Comparison of ENCODE assay signal across 22 cellular contexts in genomic region chr2:96579422-96579821, GRCh38. TPM values are rescaled to one million over a fixed set of nuclear protein-coding genes. Genes with fewer than 3 reads are reported as not detected.
DNase-seq lines count a peak whose midpoint lies in the region; ATAC-seq and TF ChIP-seq lines count a peak whose summit lies in the region.
"Had no signal": no experiment of that assay in that cellular context is flagged by ENCODE, and none has a peak within 500 bp of the region (broad histone marks: within the 10 kb centered on the region; RNA-seq: fewer than 3 reads in every experiment).

No MANE protein-coding gene starts in this region.

- H3K4me1 Mint-ChIP-seq in H9: no peaks in the 10 kb centered on the region
- no peaks in the 10 kb centered on the region for H3K4me1 Mint-ChIP-seq in endodermal cell
- H3K4me1 Mint-ChIP-seq: CD14-positive monocyte; CD8-positive, alpha-beta memory T cell had no signal

- H3K18ac ChIP-seq in H9 (ENCODE audit: insufficient read length, low read depth, low read length) (no peak overlapping the region), neuronal stem cell (ENCODE audit: low read length) (peak overlapping the region; percentile 40)

- H3K9me3 Mint-ChIP-seq in H9: no peaks in the 10 kb centered on the region
- H3K9me3 Mint-ChIP-seq in endodermal cell: no peaks in the 10 kb centered on the region
- H3K9me3 Mint-ChIP-seq: CD8-positive, alpha-beta memory T cell had no signal

- H3K79me2 ChIP-seq in H9 (ENCODE audit: insufficient read depth, low read length): no peaks in the 10 kb centered on the region

- no CpG with 5 or more reads among the region's 2 CpGs for WGBS in H9 (ENCODE audit: extremely low coverage, insufficient read length, low lambda C conversion rate)
- WGBS in endodermal cell (ENCODE audit: insufficient coverage in 1 of 2, insufficient read length in 1 of 2), 2 experiments: 90 to 100% methylated on average over 1 to 2 of the region's 2 CpGs
- WGBS in neuronal stem cell (ENCODE audit: extremely low coverage in 2 of 2, insufficient read length in 2 of 2, insufficient replicate concordance in 1 of 2), 2 donors: no CpG with 5 or more reads among the region's 2 CpGs

- H3K36me3 Mint-ChIP-seq in H9 (ENCODE audit: insufficient read depth in 1 of 3, low read depth in 3 of 3): no peaks in the 10 kb centered on the region
- no peaks in the 10 kb centered on the region for H3K36me3 Mint-ChIP-seq in endodermal cell (ENCODE audit: low read depth)

- H2AFZ ChIP-seq in H9 (ENCODE audit: low read length) (no peak overlapping the region), neuronal stem cell (ENCODE audit: low read length) (no peak overlapping the region)

- H3K4ac ChIP-seq in H9 (ENCODE audit: low read depth, low read length) (no peak overlapping the region), neuronal stem cell (ENCODE audit: low read length) (no peak overlapping the region)

- no peak for DNase-seq in AG04450 (ENCODE audit: low read depth, low spot score)
- no peak for DNase-seq in H9
- no peak for DNase-seq in endodermal cell
- no peak for DNase-seq in neuronal stem cell (ENCODE audit: low spot score)
- DNase-seq in GM20000 (ENCODE audit: low spot score): no peak
- DNase-seq in omental fat pad (ENCODE audit: low spot score): no peak
- DNase-seq in cerebellar cortex (ENCODE audit: low spot score): no peak
- DNase-seq: BE2C; CD8-positive, alpha-beta memory T cell; DMS153; KBM-7; MV-4-11; NCI-H1105; NCI-H1436 treated with DMSO at 0.1 percent for 48 hours; NCI-H187 treated with DMSO at 0.1 percent for 48 hours; NCI-H2227 treated with DMSO at 0.1 percent for 48 hours; NCI-H526 treated with DMSO at 0.1 percent for 48 hours; SHP77 treated with DMSO at 0.1 percent for 48 hours had no signal

- H4K20me1 ChIP-seq in H9 (ENCODE audit: control insufficient read depth, insufficient read depth, insufficient read length): no peaks in the 10 kb centered on the region

- H3K4me2 ChIP-seq in H9 (ENCODE audit: insufficient read depth, insufficient read length, low read length): no peak overlapping the region
- no peak overlapping the region for H3K4me2 ChIP-seq in neuronal stem cell (ENCODE audit: insufficient read depth, low read length, poor library complexity, severe bottlenecking)

- H2BK120ac ChIP-seq in H9 (ENCODE audit: low read depth, low read length, poor library complexity, severe bottlenecking): no peak overlapping the region
- H2BK120ac ChIP-seq in neuronal stem cell (ENCODE audit: low read depth, low read length): no peak overlapping the region

- CTCF ChIA-PET in AG04450 (lab: Charles Lee): interaction anchor here (1.6 kb wide), 1 partner anchor 25 kb away, joined by 4 read pairs; no protein-coding TSS in a partner anchor

- H2AK5ac ChIP-seq in H9 (ENCODE audit: insufficient read length, low read length): no peak overlapping the region
- H2AK5ac ChIP-seq in neuronal stem cell (ENCODE audit: low read depth, low read length): no peak overlapping the region

- H3K4me3 ChIP-seq in AG04450 (ENCODE audit: low read depth, low read length): no peak overlapping the region
- no peak overlapping the region for H3K4me3 ChIP-seq in endodermal cell (ENCODE audit: low read length)
- H3K4me3 ChIP-seq in neuronal stem cell (ENCODE audit: low read length in 2 of 2): no peak overlapping the region
- H3K4me3 ChIP-seq: GM12878 had no signal

- H3K79me1 ChIP-seq in H9 (ENCODE audit: insufficient read depth, low read depth, low read length, poor library complexity, severe bottlenecking) (no peaks in the 10 kb centered on the region), neuronal stem cell (ENCODE audit: low read depth, low read length) (no peaks in the 10 kb centered on the region)

- no peak overlapping the region for H3K56ac ChIP-seq in H9 (ENCODE audit: insufficient read length, low read depth, low read length)

- H3T11ph ChIP-seq in H9 (ENCODE audit: low read length): no peak overlapping the region

- no peak for ATAC-seq in omental fat pad (ENCODE audit: low FRiP score)
- ATAC-seq: GM12878, Panc1 had no signal

- H2BK5ac ChIP-seq in H9 (ENCODE audit: insufficient read length, low read length) (no peak overlapping the region), neuronal stem cell (ENCODE audit: low read length) (no peak overlapping the region)

- H2BK12ac ChIP-seq in H9 (ENCODE audit: insufficient read length, low read depth, low read length) (no peak overlapping the region), neuronal stem cell (ENCODE audit: low read length) (no peak overlapping the region)

- no peak overlapping the region for H3K27ac ChIP-seq in AG04450 (ENCODE audit: low read depth, low read length)
- H3K27ac ChIP-seq in H9 (ENCODE audit: insufficient read length, low read depth, low read length): no peak overlapping the region
- no peak overlapping the region for H3K27ac ChIP-seq in endodermal cell (ENCODE audit: low read depth, low read length)
- H3K27ac ChIP-seq in neuronal stem cell (replicated peaks; ENCODE audit: low read length): no peak overlapping the region
- H3K27ac ChIP-seq: RWPE1 had no signal

- H3K4me3 Mint-ChIP-seq in H9 (no peak overlapping the region), endodermal cell (no peak overlapping the region)
- H3K4me3 Mint-ChIP-seq: CD14-positive monocyte; CD8-positive, alpha-beta memory T cell had no signal

- H4K8ac ChIP-seq in H9 (replicated peaks; ENCODE audit: insufficient read length, low read depth, low read length): no peak overlapping the region
- no peak overlapping the region for H4K8ac ChIP-seq in neuronal stem cell (ENCODE audit: low read depth, low read length)

- H3K9me3 ChIP-seq in AG04450 (ENCODE audit: control insufficient read depth, insufficient read depth, low read length) (no peaks in the 10 kb centered on the region), H9 (ENCODE audit: control insufficient read depth, low read depth, low read length) (no peaks in the 10 kb centered on the region), endodermal cell (ENCODE audit: control insufficient read depth, low read length) (no peaks in the 10 kb centered on the region), neuronal stem cell (replicated peaks in 1 of 2; ENCODE audit: control insufficient read depth in 2 of 2, insufficient read depth in 1 of 2, low read depth in 1 of 2, low read length in 2 of 2) (no peaks in the 10 kb centered on the region)
- H3K9me3 ChIP-seq: BE2C had no signal

- H3K27me3 Mint-ChIP-seq in H9 (ENCODE audit: low read depth) (no peaks in the 10 kb centered on the region), endodermal cell (ENCODE audit: insufficient read depth) (no peaks in the 10 kb centered on the region)
- H3K27me3 Mint-ChIP-seq: CD8-positive, alpha-beta memory T cell had no signal

- POLR2A ChIA-PET in AG04450 (lab: Yijun Ruan, JAX): no interaction called here

- H3K4me1 ChIP-seq in H9 (ENCODE audit: insufficient read depth, low read length): no peaks in the 10 kb centered on the region
- H3K4me1 ChIP-seq in endodermal cell (ENCODE audit: control insufficient read depth, insufficient read depth, low read length): no peaks in the 10 kb centered on the region
- H3K4me1 ChIP-seq in neuronal stem cell (ENCODE audit: control insufficient read depth in 2 of 2, insufficient read depth in 1 of 2, low read depth in 1 of 2, low read length in 2 of 2): no peaks in the 10 kb centered on the region
- H3K4me1 ChIP-seq: BE2C had no signal

- H3K23ac ChIP-seq in H9 (ENCODE audit: insufficient read length, low read depth, low read length) (no peak overlapping the region), neuronal stem cell (ENCODE audit: low read depth, low read length, poor library complexity) (peak overlapping the region; percentile 29)

- no peak overlapping the region for H3K14ac ChIP-seq in H9 (ENCODE audit: insufficient read depth, low read length)
- no peak overlapping the region for H3K14ac ChIP-seq in neuronal stem cell (ENCODE audit: low read length)

- H3K27ac Mint-ChIP-seq in H9 (no peak overlapping the region), endodermal cell (no peak overlapping the region)
- H3K27ac Mint-ChIP-seq: CD14-positive monocyte had no signal

- H2BK15ac ChIP-seq in H9 (ENCODE audit: low read depth, low read length) (no peak overlapping the region), neuronal stem cell (ENCODE audit: low read length) (no peak overlapping the region)

- H2BK20ac ChIP-seq in H9 (ENCODE audit: low read depth, low read length, poor library complexity, severe bottlenecking): no peak overlapping the region

- TF ChIP-seq CTCF in AG04450 (IDR thresholded peaks at IDR 0.05; ENCODE audit: low read depth, low read length): 0 out of 2 replicates have a peak, but pooled peaks have one; percentile 3
- peak; percentile 35 for TF ChIP-seq CTCF in H9 (conservative IDR thresholded peaks at IDR 0.05)
- peak; percentile 58 for TF ChIP-seq CTCF in endodermal cell (conservative IDR thresholded peaks at IDR 0.05)
- TF ChIP-seq CTCF in GM20000 (IDR thresholded peaks at IDR 0.05; ENCODE audit: extremely low read depth, missing control alignments): no peak
- no peak for TF ChIP-seq CTCF in omental fat pad (IDR thresholded peaks at IDR 0.05)

- H3K9ac ChIP-seq in H9 (ENCODE audit: extremely low read depth, insufficient read length, low read length) (no peak overlapping the region), endodermal cell (ENCODE audit: extremely low read depth, low read length, poor library complexity, severe bottlenecking) (no peak overlapping the region), neuronal stem cell (ENCODE audit: low read depth, low read length, poor library complexity) (no peak overlapping the region)

- H3K27me3 ChIP-seq in AG04450 (ENCODE audit: control insufficient read depth, insufficient read depth, low read length): no peaks in the 10 kb centered on the region
- no peaks in the 10 kb centered on the region for H3K27me3 ChIP-seq in H9 (ENCODE audit: insufficient read depth, low read length)
- no peaks in the 10 kb centered on the region for H3K27me3 ChIP-seq in endodermal cell (ENCODE audit: control insufficient read depth, insufficient read depth, low read length, poor library complexity, severe bottlenecking)
- no peaks in the 10 kb centered on the region for H3K27me3 ChIP-seq in neuronal stem cell (ENCODE audit: control insufficient read depth in 3 of 3, insufficient read depth in 3 of 3, low read depth in 1 of 3, low read length in 3 of 3)
- H3K27me3 ChIP-seq: BE2C had no signal

- no peak overlapping the region for H4K91ac ChIP-seq in H9 (ENCODE audit: insufficient read length, low read depth, low read length)
- no peak overlapping the region for H4K91ac ChIP-seq in neuronal stem cell (ENCODE audit: low read depth, low read length, poor library complexity)

- no peak overlapping the region for H4K5ac ChIP-seq in H9 (ENCODE audit: insufficient read length, low read depth, low read length)

- H3K23me2 ChIP-seq in H9 (ENCODE audit: insufficient read length, low read depth, low read length, poor library complexity, severe bottlenecking): no peaks in the 10 kb centered on the region

- no peaks in the 10 kb centered on the region for H3K36me3 ChIP-seq in endodermal cell (ENCODE audit: control insufficient read depth, insufficient read depth, low read length)
- H3K36me3 ChIP-seq in neuronal stem cell (replicated peaks in 1 of 2; ENCODE audit: control insufficient read depth in 2 of 2, insufficient read depth in 2 of 2, low read length in 2 of 2): peaks cover 0 to 8% of the 10 kb centered on the region in 2 donors
- H3K36me3 ChIP-seq: BE2C had no signal

RNA-seq across cellular contexts. Expression of gene ARID5A, which starts 42.9 kb away (rescaled TPM):
- 3.1 and 5.0 TPM in 2 replicates for polyA plus RNA-seq in AG04450 (2011; rRNA removed)
- polyA minus RNA-seq in AG04450 (2011; rRNA and poly(A)+ RNA removed): 2.4 and 4.3 TPM in 2 replicates
- 3.8 and 4.5 TPM in 2 replicates for total RNA-seq in H9 (2021)
- total RNA-seq in endodermal cell: 1 to 10 TPM; 1.8 to 3.5 TPM
- polyA plus RNA-seq in endodermal cell (2013, experiment 1 of 2): 6.4 TPM
- 6.9 TPM for polyA plus RNA-seq in endodermal cell (2013, experiment 2 of 2)
- 1.7 TPM for polyA plus RNA-seq in neuronal stem cell (2013, experiment 1 of 2)
- 1.5 TPM for polyA plus RNA-seq in neuronal stem cell (2013, experiment 2 of 2)
- 10 to 100 TPM; 26.2 to 79.7 (median 41.8) TPM for total RNA-seq in omental fat pad

RNA-seq across cellular contexts. Expression of gene KANSL3, which starts 58.7 kb away (rescaled TPM):
- 17.1 and 22.7 TPM in 2 replicates for polyA plus RNA-seq in AG04450 (2011; rRNA removed)
- polyA minus RNA-seq in AG04450 (2011; rRNA and poly(A)+ RNA removed): 49.3 and 78.3 TPM in 2 replicates
- total RNA-seq in H9 (2021): 34.2 and 35.7 TPM in 2 replicates
- 10 to 100 TPM; 34.8 to 42.3 TPM for total RNA-seq in endodermal cell
- polyA plus RNA-seq in endodermal cell (2013, experiment 1 of 2): 33.5 TPM
- polyA plus RNA-seq in endodermal cell (2013, experiment 2 of 2): 31.2 TPM
- polyA plus RNA-seq in neuronal stem cell (2013, experiment 1 of 2): 23.8 TPM
- polyA plus RNA-seq in neuronal stem cell (2013, experiment 2 of 2): 23.9 TPM
- total RNA-seq in omental fat pad: 10 to 100 TPM; 35.7 to 48.4 (median 39.0) TPM

Comparison
In these comparisons a context has a peak if more than half of its experiments do, and no peak if none do; other contexts are left out.
1. CTCF ChIP-seq: peak in AG04450 (single experiment), H9 (single experiment) and endodermal cell (single experiment); none in GM20000 (single experiment) and omental fat pad (0 of 3).